In the genomic region with DNA sequence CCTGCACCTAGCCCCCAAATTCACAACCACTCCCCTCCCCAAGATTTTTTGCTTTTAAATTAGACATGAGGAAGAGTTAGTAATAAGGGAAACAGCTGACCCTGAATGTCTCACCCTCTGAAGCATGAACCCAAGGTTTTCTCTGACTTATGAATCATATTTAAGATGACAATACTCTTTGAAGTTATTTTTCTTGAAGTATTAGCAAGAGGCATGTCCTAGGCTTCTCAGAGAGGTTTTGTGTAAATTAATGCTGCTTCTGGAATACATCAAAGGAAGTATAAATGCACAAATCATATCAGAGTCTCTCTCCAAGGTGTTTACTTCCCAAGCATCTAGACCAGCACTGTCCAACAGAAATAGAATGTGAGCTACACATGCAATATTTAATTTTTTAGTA, we compare ENCODE assay signal across 1 cellular context.
TF ChIP-seq lines count a peak whose summit lies in the region.

No MANE protein-coding gene starts in this region.

TF ChIP-seq in endothelial cell of umbilical vein, 7 proteins besides CTCF, POLR2A, EP300 and RAD21 (continued from another document):
- peak; percentile 85 for TF ChIP-seq FOS (IDR thresholded peaks at IDR 0.05; ENCODE audit: borderline replicate concordance, insufficient read depth, low read length)
